16 cellular contexts compared by ENCODE assay signal in genomic region chr5:180117378-180117725, GRCh38. TPM values are rescaled to one million over a fixed set of nuclear protein-coding genes. Genes with fewer than 3 reads are reported as not detected.
DNase-seq lines count a peak whose midpoint lies in the region; ATAC-seq and TF ChIP-seq lines count a peak whose summit lies in the region.
"Had no signal": no experiment of that assay in that cellular context is flagged by ENCODE, and none has a peak within 500 bp of the region (broad histone marks: within the 10 kb centered on the region; RNA-seq: fewer than 3 reads in every experiment).

No MANE protein-coding gene starts in this region.

- no peaks in the 10 kb centered on the region for H3K4me1 ChIP-seq in HEK293 (ENCODE audit: control insufficient read depth, insufficient read depth, low read length)
- no peaks in the 10 kb centered on the region for H3K4me1 ChIP-seq in RWPE2 (ENCODE audit: insufficient read depth, poor library complexity, severe bottlenecking)
- H3K4me1 ChIP-seq in GM23248 (ENCODE audit: insufficient read depth) = no peaks in the 10 kb centered on the region

- H3K27me3 Mint-ChIP-seq in nephron progenitor cell (ENCODE audit: low read depth, poor library complexity) = peaks cover 2% of the 10 kb centered on the region

- no peaks in the 10 kb centered on the region for H3K36me3 Mint-ChIP-seq in nephron progenitor cell (ENCODE audit: low read depth)
- H3K36me3 Mint-ChIP-seq: CD4-positive, alpha-beta memory T cell had no signal

- H3K36me3 ChIP-seq in HEK293 (ENCODE audit: control insufficient read depth in 2 of 2, insufficient read depth in 1 of 2, low read length in 2 of 2) (no peaks in the 10 kb centered on the region), RWPE2 (ENCODE audit: low read depth) (no peaks in the 10 kb centered on the region), GM23248 (ENCODE audit: low read depth) (no peaks in the 10 kb centered on the region)

- H3K27me3 ChIP-seq in RWPE2 (ENCODE audit: insufficient read depth, poor library complexity, severe bottlenecking) (no peaks in the 10 kb centered on the region), GM23248 (replicated peaks; ENCODE audit: insufficient read depth) (no peaks in the 10 kb centered on the region; the same call in 1 of the 2 replicates)

- H2AFZ ChIP-seq in GM23248 = no peak overlapping the region

- H3K9me3 ChIP-seq in HEK293 (ENCODE audit: control insufficient read depth, insufficient read depth, low read depth, low read length) = no peaks in the 10 kb centered on the region
- no peaks in the 10 kb centered on the region for H3K9me3 ChIP-seq in RWPE2 (ENCODE audit: severe bottlenecking)
- H3K9me3 ChIP-seq in GM23248 (ENCODE audit: low read depth) = no peaks in the 10 kb centered on the region

- H3K79me2 ChIP-seq in GM23248 (ENCODE audit: insufficient read depth) = no peaks in the 10 kb centered on the region

- H3K9me2 ChIP-seq in GM23248 (ENCODE audit: insufficient read depth) = no peaks in the 10 kb centered on the region

- no peaks in the 10 kb centered on the region for H4K20me1 ChIP-seq in GM23248 (ENCODE audit: insufficient read depth)

- peaks cover 26% of the 10 kb centered on the region for H3K4me1 Mint-ChIP-seq in nephron progenitor cell
- H3K4me1 Mint-ChIP-seq: B cell; CD4-positive, alpha-beta memory T cell had no signal

- no peak overlapping the region for H3K27ac ChIP-seq in 22Rv1
- H3K27ac ChIP-seq in HEK293 (ENCODE audit: extremely low read depth, low read depth, low read length) = no peak overlapping the region
- H3K27ac ChIP-seq in RWPE2 (ENCODE audit: poor library complexity, severe bottlenecking) = no peak overlapping the region
- no peak overlapping the region for H3K27ac ChIP-seq in GM23248
- H3K27ac ChIP-seq: HL-60 had no signal

- POLR2A ChIA-PET in HEK293 (lab: Yijun Ruan, JAX) = no interaction called here

- H3K9me3 Mint-ChIP-seq in nephron progenitor cell = no peaks in the 10 kb centered on the region
- H3K9me3 Mint-ChIP-seq: GM23338 had no signal

- H3K27ac Mint-ChIP-seq in nephron progenitor cell = peak overlapping the region; percentile 39
- H3K27ac Mint-ChIP-seq: B cell; CD4-positive, alpha-beta memory T cell; GM23338 had no signal

- H3K4me2 ChIP-seq in GM23248 (ENCODE audit: unreplicated experiment) = no peak overlapping the region
- H3K4me2 ChIP-seq: GM23338 had no signal

- no peak; the same call in 2 of the 3 replicates for ATAC-seq in RWPE2 (ENCODE audit: low read depth)
- no peak for ATAC-seq in GM18867 (IDR thresholded peaks at IDR 0.05; ENCODE audit: unreplicated experiment)
- no peak for ATAC-seq in HG02970 (IDR thresholded peaks at IDR 0.05; ENCODE audit: low FRiP score, unreplicated experiment)

- CTCF ChIA-PET in HEK293 (lab: Yijun Ruan, JAX) = interaction anchor here (1.2 kb wide), 1 partner anchor 202 kb away, joined by 5 read pairs; no protein-coding TSS in a partner anchor

- TF ChIP-seq CTCF in 22Rv1 (IDR thresholded peaks at IDR 0.05) (peak; percentile 52), HEK293 (tag by site-specific recombination; IDR thresholded peaks at IDR 0.05) (no peak), RWPE2 (IDR thresholded peaks at IDR 0.05; ENCODE audit: poor library complexity, severe bottlenecking) (peak; percentile 47), nephron progenitor cell (IDR thresholded peaks at IDR 0.05) (no peak)

- H3K4me3 ChIP-seq in HEK293 (ENCODE audit: low read depth, low read length) (no peak overlapping the region), RWPE2 (ENCODE audit: severe bottlenecking) (no peak overlapping the region), GM23248 (no peak overlapping the region)
- H3K4me3 ChIP-seq: GM23338, K562 had no signal

- 74% methylated on average over 5 of the region's 5 CpGs for WGBS in GM23248 (ENCODE audit: low coverage in 1 of 2, low lambda C conversion rate in 2 of 2, missing lambda C conversion rate in 2 of 2), 2 experiments

- in situ Hi-C loops in GM23248 (cut with MboI) = no loop called here

- H3F3A ChIP-seq in GM23248 (ENCODE audit: insufficient read depth) = no peaks in the 10 kb centered on the region

- no peak for DNase-seq in RWPE2 (ENCODE audit: low spot score)
- no peak for DNase-seq in nephron progenitor cell
- no peak for DNase-seq in GM23248
- DNase-seq: CD4-positive, alpha-beta memory T cell; DMS153; DND-41; GDM1; Karpas-422 had no signal

- no peak overlapping the region for H3K4me3 Mint-ChIP-seq in nephron progenitor cell
- H3K4me3 Mint-ChIP-seq: B cell; CD4-positive, alpha-beta memory T cell; GM23338 had no signal

- H3K9ac ChIP-seq in GM23248 = no peak overlapping the region

TF ChIP-seq in HEK293, 187 proteins besides CTCF, POLR2A, EP300 and RAD21:
- TF ChIP-seq SCRT2 (tag by site-specific recombination; IDR thresholded peaks at IDR 0.05) (0 out of 2 replicates have a peak, but pooled peaks have one; percentile 17), ZNF174 (tag by site-specific recombination; IDR thresholded peaks at IDR 0.05) (no peak)

RNA-seq across cellular contexts. Expression of gene RNF130, which starts 45.8 kb away (rescaled TPM):
- 32.9 and 49.8 TPM in 2 replicates for total RNA-seq in GM23248 (2014; rRNA removed; shearing (Covaris generic))
- polyA plus RNA-seq in GM23248 (2016; fragmentation: Nextera tagmentation; extraction: Ambion mirVana) = 27.3 and 30.4 TPM in 2 replicates

Comparison
In these comparisons a context has a peak if more than half of its experiments do, and no peak if none do; other contexts are left out.
1. CTCF ChIP-seq: peak in 22Rv1 (single experiment) and RWPE2 (single experiment); none in HEK293 (single experiment) and nephron progenitor cell (single experiment).